Comparison of ENCODE assay signal across 3 cellular contexts in genomic region chr4:5086535-5086934, GRCh38.
A peak's percentile ranks its signal among the peaks of the same experiment; 100 is the strongest.
TF ChIP-seq lines count a peak whose summit lies in the region.

No MANE protein-coding gene starts in this region.

TF ChIP-seq in A549, 52 proteins besides CTCF, POLR2A, EP300 and RAD21:
- no peak for TF ChIP-seq FOSL2 (IDR thresholded peaks at IDR 0.05)
- peak; percentile 56; the same call in 1 of the 2 replicates for TF ChIP-seq FOSL2 (CRISPR knock-in tag; IDR thresholded peaks at IDR 0.05)
- no peak for TF ChIP-seq REST (IDR thresholded peaks at IDR 0.05)

TF ChIP-seq in K562, 482 proteins besides CTCF, POLR2A, EP300 and RAD21:
- 0 out of 2 replicates have a peak, but pooled peaks have one; percentile 24 for TF ChIP-seq FOSL1 (tag; conservative IDR thresholded peaks at IDR 0.05)
- no peak for TF ChIP-seq MIER1 (IDR thresholded peaks at IDR 0.05; ENCODE audit: low read depth)
- 0 out of 2 replicates have a peak, but pooled peaks have one; percentile 44 for TF ChIP-seq ATF3 (IDR thresholded peaks at IDR 0.05)
- no peak for TF ChIP-seq ATF3 (CRISPR knock-in tag; conservative IDR thresholded peaks at IDR 0.05)
- TF ChIP-seq SMARCB1 (IDR thresholded peaks at IDR 0.05; ENCODE audit: insufficient read length, low read depth), result no peak
- peak; percentile 57 for TF ChIP-seq JUND (IDR thresholded peaks at IDR 0.05; ENCODE audit: borderline replicate concordance, low read depth, low read length)
- peak; percentile 41; the same call in 1 of the 3 replicates for TF ChIP-seq JUND (tag; IDR thresholded peaks at IDR 0.05; ENCODE audit: borderline replicate concordance, low read depth, low read length)
- no peak for TF ChIP-seq IRF2 (CRISPR knock-in tag; IDR thresholded peaks at IDR 0.05)
- peak; percentile 47; the same call in 1 of the 2 replicates for TF ChIP-seq JUN (IDR thresholded peaks at IDR 0.05; ENCODE audit: borderline replicate concordance, low read depth, low read length)
- no peak for TF ChIP-seq JUN (CRISPR knock-in tag; IDR thresholded peaks at IDR 0.05; ENCODE audit: borderline replicate concordance)

TF ChIP-seq in endothelial cell of umbilical vein, 7 proteins besides CTCF, POLR2A, EP300 and RAD21:
- TF ChIP-seq MYC (IDR thresholded peaks at IDR 0.05; ENCODE audit: low read depth, low read length), result no peak
- no peak for TF ChIP-seq POLR2AphosphoS5 (IDR thresholded peaks at IDR 0.05; ENCODE audit: insufficient read depth, low read depth, low read length)
- TF ChIP-seq EZH2 (IDR thresholded peaks at IDR 0.05; ENCODE audit: borderline replicate concordance, low read depth, low read length, severe bottlenecking), result no peak
- TF ChIP-seq, protein P1, sequence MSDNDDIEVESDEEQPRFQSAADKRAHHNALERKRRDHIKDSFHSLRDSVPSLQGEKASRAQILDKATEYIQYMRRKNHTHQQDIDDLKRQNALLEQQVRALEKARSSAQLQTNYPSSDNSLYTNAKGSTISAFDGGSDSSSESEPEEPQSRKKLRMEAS (IDR thresholded peaks at IDR 0.05; ENCODE audit: insufficient read depth, insufficient read length), result no peak
- peak; percentile 33 for TF ChIP-seq FOS (IDR thresholded peaks at IDR 0.05; ENCODE audit: borderline replicate concordance, insufficient read depth, low read length)
